17 cellular contexts compared by ENCODE assay signal in the genomic region with DNA sequence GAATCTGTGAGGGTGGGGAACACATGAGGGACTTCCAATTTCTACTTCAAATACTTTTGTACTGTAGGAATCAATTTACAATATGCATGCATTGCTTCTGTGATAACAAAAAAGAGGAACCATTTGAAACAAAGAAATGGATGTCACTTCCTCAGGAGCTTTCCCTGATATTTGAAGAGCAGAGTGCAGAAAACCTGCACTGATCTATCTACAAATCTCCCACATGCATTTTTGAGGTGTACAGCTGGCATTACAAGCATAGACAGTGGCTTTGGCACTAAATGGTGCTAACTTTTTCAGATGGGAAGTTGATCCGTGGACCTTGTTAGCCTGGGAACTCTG. TPM values are rescaled to one million over a fixed set of nuclear protein-coding genes. Genes with fewer than 3 reads are reported as not detected.
DNase-seq lines count a peak whose midpoint lies in the region; ATAC-seq and TF ChIP-seq lines count a peak whose summit lies in the region.
"Had no signal": no experiment of that assay in that cellular context is flagged by ENCODE, and none has a peak within 500 bp of the region (broad histone marks: within the 10 kb centered on the region; RNA-seq: fewer than 3 reads in every experiment).

No MANE protein-coding gene starts in this region.

- H3K36me3 ChIP-seq in BLaER1 = no peaks in the 10 kb centered on the region
- H3K36me3 ChIP-seq in KMS-11 (ENCODE audit: insufficient read depth) = no peaks in the 10 kb centered on the region
- H3K36me3 ChIP-seq in fibroblast of lung (ENCODE audit: control insufficient read depth, insufficient read depth, low read length) = no peaks in the 10 kb centered on the region
- H3K36me3 ChIP-seq: HAP-1, thoracic aorta had no signal

- no peak overlapping the region for H3K9ac ChIP-seq in BLaER1
- H3K9ac ChIP-seq in KMS-11 = no peak overlapping the region
- no peak overlapping the region for H3K9ac ChIP-seq in fibroblast of lung (ENCODE audit: insufficient read depth, low read length)

- H3K4me2 ChIP-seq in BLaER1 = peak overlapping the region; percentile 23; the same call in 1 of the 2 replicates
- no peak overlapping the region for H3K4me2 ChIP-seq in KMS-11
- no peak overlapping the region for H3K4me2 ChIP-seq in fibroblast of lung (ENCODE audit: extremely low read depth, insufficient read depth, low read length)

- H4K20me1 ChIP-seq in BLaER1 = no peaks in the 10 kb centered on the region
- H4K20me1 ChIP-seq in KMS-11 (ENCODE audit: insufficient read depth) = no peaks in the 10 kb centered on the region
- no peaks in the 10 kb centered on the region for H4K20me1 ChIP-seq in fibroblast of lung (ENCODE audit: control insufficient read depth, extremely low read depth, insufficient read depth, low read length)

- H3K27me3 ChIP-seq in BLaER1 = no peaks in the 10 kb centered on the region
- no peaks in the 10 kb centered on the region for H3K27me3 ChIP-seq in KMS-11 (ENCODE audit: insufficient read depth, low read depth)
- H3K27me3 ChIP-seq in fibroblast of lung (ENCODE audit: control insufficient read depth, insufficient read depth, low read length) = no peaks in the 10 kb centered on the region

- H2AFZ ChIP-seq in KMS-11 (ENCODE audit: low read depth) (peak overlapping the region; percentile 55; the same call in 1 of the 2 replicates), fibroblast of lung (ENCODE audit: low read length) (peak overlapping the region; percentile 63)

- no peak overlapping the region for H3K27ac ChIP-seq in BLaER1
- no peak overlapping the region for H3K27ac ChIP-seq in KMS-11
- H3K27ac ChIP-seq in fibroblast of lung (ENCODE audit: insufficient read depth, low read length) = no peak overlapping the region
- H3K27ac ChIP-seq: thoracic aorta had no signal

- H3K4me3 ChIP-seq in BLaER1 (no peak overlapping the region), KMS-11 (IDR thresholded peaks at IDR 0.05; ENCODE audit: insufficient read depth, low read depth, low read length) (no peak overlapping the region), fibroblast of lung (replicated peaks in 1 of 4; ENCODE audit: control extremely low read depth in 1 of 4, insufficient read depth in 1 of 4, low read depth in 3 of 4, low read length in 4 of 4) (no peak overlapping the region)
- H3K4me3 ChIP-seq: HAP-1, thoracic aorta had no signal

- DNase-seq in SKM-1 treated with dmso at 0.1 percent for 144 hours (lab: John Stamatoyannopoulos, UW; ENCODE audit: unreplicated experiment) (peak; percentile 30), fibroblast of lung (ENCODE audit: low read depth in 2 of 2) (no peak), SHP77 treated with DMSO at 0.1 percent for 48 hours (lab: John Stamatoyannopoulos, UW) (no peak), sciatic nerve (ENCODE audit: low spot score) (no peak)
- DNase-seq: activated CD4-positive, alpha-beta T cell treated with anti-CD3 and anti-CD28 coated beads, Interleukin-2, amount 10 ng/mL, durations not matched to agents 24 days and 14 days; activated CD8-positive, alpha-beta memory T cell treated with anti-CD3 and anti-CD28 coated beads, Interleukin-2, amount 10 ng/mL, durations not matched to agents 7 days and 5 days; activated naive CD8-positive, alpha-beta T cell treated with anti-CD3 and anti-CD28 coated beads, Interleukin-2, amount 10 ng/mL, durations not matched to agents 7 days and 5 days; effector memory CD4-positive, alpha-beta T cell; stimulated activated naive B cell treated with anti-CD40 and anti-IgM and Interleukin-4, amounts not matched to agents 10 μg/mL and 1 μg/mL and 100 μg/mL, for 72 hours had no signal

- ATAC-seq in HG02798 (IDR thresholded peaks at IDR 0.05; ENCODE audit: poor library complexity, unreplicated experiment) = no peak
- no peak for ATAC-seq in sciatic nerve
- no peak for ATAC-seq in HG03439 (IDR thresholded peaks at IDR 0.05; ENCODE audit: unreplicated experiment)

- intact Hi-C loops in sciatic nerve (cut with DNase I) = no loop called here

- no peak for TF ChIP-seq CTCF in KMS-11 (conservative IDR thresholded peaks at IDR 0.05; ENCODE audit: low read depth, low read length)
- TF ChIP-seq CTCF in fibroblast of lung (conservative IDR thresholded peaks at IDR 0.05 in 1 of 2, IDR thresholded peaks at IDR 0.05 in 1 of 2; ENCODE audit: low read depth in 1 of 2, low read length in 2 of 2) = no peak

- H3K4me1 ChIP-seq in BLaER1 (peaks cover 14% of the 10 kb centered on the region; the same call in 1 of the 2 replicates), KMS-11 (ENCODE audit: low read depth, poor library complexity, severe bottlenecking) (peaks cover 17% of the 10 kb centered on the region), fibroblast of lung (ENCODE audit: control insufficient read depth, extremely low read depth, insufficient read depth, low read length) (peaks cover 7% of the 10 kb centered on the region)

- no peaks in the 10 kb centered on the region for H3K79me2 ChIP-seq in KMS-11 (ENCODE audit: insufficient read depth, low read depth)
- no peaks in the 10 kb centered on the region for H3K79me2 ChIP-seq in fibroblast of lung (ENCODE audit: control insufficient read depth, insufficient read depth, low read length)

- H3K9me3 ChIP-seq in BLaER1 = no peaks in the 10 kb centered on the region
- H3K9me3 ChIP-seq in fibroblast of lung (ENCODE audit: control insufficient read depth, insufficient read depth, low read depth, low read length) = no peaks in the 10 kb centered on the region
- H3K9me3 ChIP-seq: HAP-1, thoracic aorta had no signal

RNA-seq across cellular contexts. Expression of a gene that starts 27.7 kb away (rescaled TPM):
- total RNA-seq in fibroblast of lung = 69.6 and 83.2 TPM in 2 replicates
- 110 and 175 TPM in 2 replicates for polyA plus RNA-seq in fibroblast of lung
- polyA plus RNA-seq in fibroblast of lung (2012) = 81.7 and 112 TPM in 2 replicates
- 59.6 and 66.4 TPM in 2 replicates for polyA minus RNA-seq in fibroblast of lung (ENCODE audit: low replicate concordance)
- total RNA-seq in sciatic nerve = 47.8 TPM

RNA-seq across cellular contexts. Expression of a gene that starts 27.9 kb away (rescaled TPM):
- total RNA-seq in fibroblast of lung (1.0 and 1.2 TPM in 2 replicates), sciatic nerve (0.53 TPM)
- polyA plus RNA-seq in fibroblast of lung = 0.32 and 0.38 TPM in 2 replicates
- 0.19 and 0.20 TPM in 2 replicates for polyA plus RNA-seq in fibroblast of lung (2012)
- polyA minus RNA-seq in fibroblast of lung (ENCODE audit: low replicate concordance) = 0.52 TPM in 1 of 2 replicates, not detected in the other
- total RNA-seq: activated CD4-positive, alpha-beta T cell treated with anti-CD3 and anti-CD28 coated beads, Interleukin-2, amount 10 ng/mL, durations not matched to agents 24 days and 14 days; activated T-helper 2 cell treated with anti-CD3 and anti-CD28 coated beads, Interferon-gamma antibody, Interleukin-2, Interleukin-4, amounts not matched to agents 10 μg/mL and 5 μg/mL and 100 μg/mL, durations not matched to agents 14 hours and 24 hours and 36 hours; HT-29 had no signal
